In the genomic region with DNA sequence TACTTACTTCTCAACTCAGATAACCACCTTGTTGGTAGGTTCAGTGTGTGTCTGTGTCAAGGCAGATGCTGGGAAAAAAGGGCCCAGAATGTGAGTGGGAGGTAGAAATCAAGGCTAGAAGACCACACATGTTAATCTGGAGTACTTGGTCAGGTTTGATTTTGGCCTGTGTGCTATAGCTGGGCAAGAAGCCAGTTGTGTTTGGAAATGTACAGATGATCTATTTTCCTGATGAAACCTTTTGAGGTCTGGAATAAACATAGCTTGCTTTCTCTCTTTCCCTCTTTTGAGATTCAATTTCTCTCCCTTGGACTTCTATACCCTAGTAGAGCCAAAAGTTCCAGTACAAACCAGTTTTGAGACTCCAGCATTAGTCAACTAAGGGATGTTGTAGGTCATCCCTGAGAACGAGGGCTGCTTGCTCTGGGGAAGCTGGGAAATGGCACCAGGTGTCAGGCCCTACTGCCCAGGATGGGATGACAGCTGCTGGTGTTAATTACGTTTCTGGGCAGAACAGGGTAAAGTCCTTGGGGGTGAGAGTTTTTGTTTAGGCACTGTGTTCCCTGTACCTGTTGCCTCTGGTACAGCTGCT, we compare ENCODE assay signal across 10 cellular contexts. TPM values are rescaled to one million over a fixed set of nuclear protein-coding genes. Genes with fewer than 3 reads are reported as not detected.
A peak's percentile ranks its signal among the peaks of the same experiment; 100 is the strongest.
DNase-seq lines count a peak whose midpoint lies in the region; ATAC-seq and TF ChIP-seq lines count a peak whose summit lies in the region.
"Had no signal": no experiment of that assay in that cellular context is flagged by ENCODE, and none has a peak within 500 bp of the region (broad histone marks: within the 10 kb centered on the region; RNA-seq: fewer than 3 reads in every experiment).

No MANE protein-coding gene starts in this region.

- DNase-seq in cardiac muscle cell (ENCODE audit: low read depth in 1 of 2, low spot score in 1 of 2), result peak in 1 of 2 donors; percentile 66
- no peak for DNase-seq in cardiac septum (ENCODE audit: low spot score)
- DNase-seq in WERI-Rb-1, result peak; percentile 65
- DNase-seq in immature natural killer cell, result no peak
- no peak for DNase-seq in vagina (ENCODE audit: extremely low spot score in 2 of 2)
- no peak for DNase-seq in GM03348 (ENCODE audit: low spot score)
- DNase-seq: CD4-positive, CD25-positive, alpha-beta regulatory T cell; stimulated activated CD4-positive, alpha-beta T cell treated with anti-CD3 and anti-CD28 coated beads, Interleukin-4, amount 100 ng/mL, for 24 hours had no signal

- no peaks in the 10 kb centered on the region for H3K9me3 Mint-ChIP-seq in immature natural killer cell
- H3K9me3 Mint-ChIP-seq: CD4-positive, CD25-positive, alpha-beta regulatory T cell had no signal

- no peaks in the 10 kb centered on the region for H3K27me3 ChIP-seq in cardiac muscle cell
- no peaks in the 10 kb centered on the region for H3K27me3 ChIP-seq in WERI-Rb-1 (ENCODE audit: insufficient read depth, low read depth, severe bottlenecking)
- H3K27me3 ChIP-seq in vagina, result no peaks in the 10 kb centered on the region

- H3K9me3 ChIP-seq in cardiac muscle cell (ENCODE audit: low read depth) (no peaks in the 10 kb centered on the region), WERI-Rb-1 (ENCODE audit: severe bottlenecking) (no peaks in the 10 kb centered on the region), vagina (no peaks in the 10 kb centered on the region)

- no peaks in the 10 kb centered on the region for H3K36me3 ChIP-seq in cardiac muscle cell
- peaks cover 26% of the 10 kb centered on the region for H3K36me3 ChIP-seq in WERI-Rb-1
- no peaks in the 10 kb centered on the region for H3K36me3 ChIP-seq in vagina

- TF ChIP-seq POLR2A in vagina (IDR thresholded peaks at IDR 0.05), result no peak

- H3K4me3 ChIP-seq in cardiac muscle cell (no peak overlapping the region), WERI-Rb-1 (ENCODE audit: low read depth, low read length) (no peak overlapping the region), vagina (no peak overlapping the region)

- peaks cover 0 to 11% (median 0%) of the 10 kb centered on the region in 3 donors for H3K36me3 Mint-ChIP-seq in immature natural killer cell

- peak overlapping the region; percentile 42 for H3K27ac ChIP-seq in cardiac muscle cell
- peak overlapping the region; percentile 3 for H3K27ac ChIP-seq in WERI-Rb-1
- H3K27ac ChIP-seq in vagina, result peak overlapping the region; percentile 8

- no peak for ATAC-seq in GM21447 (IDR thresholded peaks at IDR 0.05; ENCODE audit: unreplicated experiment)
- no peak for ATAC-seq in HG03565 (IDR thresholded peaks at IDR 0.05; ENCODE audit: unreplicated experiment)

- TF ChIP-seq CTCF in cardiac muscle cell (IDR thresholded peaks at IDR 0.05; ENCODE audit: low read depth, low read length), result no peak
- TF ChIP-seq CTCF in WERI-Rb-1 (IDR thresholded peaks at IDR 0.05; ENCODE audit: low read depth, low read length), result no peak
- no peak for TF ChIP-seq CTCF in vagina (IDR thresholded peaks at IDR 0.05)

- peaks cover 91 to 97% of the 10 kb centered on the region in 2 donors for H3K4me1 Mint-ChIP-seq in immature natural killer cell

- intact Hi-C loops in cardiac septum (cut with DNase I) (no loop called here), vagina (cut with DNase I) (no loop called here)

- peaks cover 3 to 11% (median 9%) of the 10 kb centered on the region in 3 donors for H3K27me3 Mint-ChIP-seq in immature natural killer cell (ENCODE audit: low read depth in 3 of 3)
- H3K27me3 Mint-ChIP-seq: CD4-positive, CD25-positive, alpha-beta regulatory T cell had no signal

- peak overlapping the region in 5 of 6 donors; percentile 23 to 85 (median 68) for H3K27ac Mint-ChIP-seq in immature natural killer cell

- H3K4me1 ChIP-seq in cardiac muscle cell (ENCODE audit: low read depth), result peaks cover 58% of the 10 kb centered on the region
- H3K4me1 ChIP-seq in vagina, result peaks cover 75% of the 10 kb centered on the region

- H3K4me3 Mint-ChIP-seq in immature natural killer cell, result peak overlapping the region in 1 of 5 donors; percentile 18

RNA-seq across cellular contexts. Expression of gene MAPKAPK2, which starts 15.8 kb away (rescaled TPM):
- 99.4 and 117 TPM in 2 replicates for total RNA-seq in cardiac muscle cell
- polyA plus RNA-seq in cardiac muscle cell, result 31.4 and 37.1 TPM in 2 replicates
- 242 TPM for total RNA-seq in cardiac septum
- 1 to 10 TPM; 3.5 to 7.2 (median 4.1) TPM for polyA plus RNA-seq in immature natural killer cell
- 51.1 TPM for total RNA-seq in vagina
